6 cellular contexts compared by ENCODE assay signal in genomic region chr14:28436821-28437220, GRCh38.
"Had no signal": no experiment of that assay in that cellular context is flagged by ENCODE, and none has a peak within 500 bp of the region (broad histone marks: within the 10 kb centered on the region; RNA-seq: fewer than 3 reads in every experiment).

No MANE protein-coding gene starts in this region.

- DNase-seq: Karpas-422, KBM-7, KG1 had no signal

- H3K4me2 ChIP-seq: KMS-11 had no signal

- H3K9ac ChIP-seq: KMS-11 had no signal

- FAIRE-seq: HTR-8/SVneo had no signal

- H3K27ac ChIP-seq: HL-60, KMS-11 had no signal
